In the genomic region with DNA sequence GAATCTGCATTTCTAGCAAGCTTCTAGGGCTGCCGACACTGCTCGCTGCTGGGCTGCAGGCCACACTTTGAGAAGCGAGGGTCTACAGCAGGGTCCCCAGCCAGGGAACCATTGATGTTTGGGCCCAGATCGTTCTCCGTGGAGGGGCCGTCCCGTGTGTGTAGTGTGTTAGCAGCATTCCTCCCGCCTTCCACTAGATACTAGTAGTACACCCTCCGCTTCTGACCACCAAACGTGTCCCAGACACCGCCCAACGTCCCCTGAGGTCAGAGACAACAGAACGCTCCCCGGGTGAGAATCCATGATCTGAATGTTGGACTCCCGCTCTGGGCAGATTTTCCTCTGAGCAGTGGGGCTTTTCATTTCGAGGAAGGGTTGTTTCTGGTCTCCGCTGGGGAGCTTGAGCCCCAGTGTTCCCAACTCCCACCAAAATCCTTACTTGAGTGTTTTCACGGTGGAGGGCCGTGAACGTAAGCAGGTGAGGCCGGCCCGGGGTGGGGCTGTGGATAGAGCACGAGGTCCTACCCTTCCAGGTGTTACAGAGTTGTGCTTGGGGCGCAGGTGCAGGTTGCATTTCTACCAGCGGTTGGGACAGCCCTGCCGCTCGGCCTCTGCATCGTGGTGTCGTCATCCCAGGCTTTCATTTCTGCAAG, we compare ENCODE assay signal across 28 cellular contexts.
DNase-seq lines count a peak whose midpoint lies in the region; ATAC-seq, FAIRE-seq and TF ChIP-seq lines count a peak whose summit lies in the region.
"Had no signal": no experiment of that assay in that cellular context is flagged by ENCODE, and none has a peak within 500 bp of the region (broad histone marks: within the 10 kb centered on the region; RNA-seq: fewer than 3 reads in every experiment).

No MANE protein-coding gene starts in this region.

- WGBS in esophagus muscularis mucosa = 89% methylated on average over 21 of the region's 29 CpGs
- WGBS in spleen, 5 donors = 79 to 84% (median 83%) methylated on average over 22 to 29 of the region's 29 CpGs

- peak overlapping the region; percentile 62; the same call in 1 of the 2 replicates for H2AFZ ChIP-seq in MM.1S (ENCODE audit: low read length)

- H3K36me3 ChIP-seq in MM.1S (replicated peaks; ENCODE audit: insufficient read depth, low read length) (no peaks in the 10 kb centered on the region), esophagus muscularis mucosa (no peaks in the 10 kb centered on the region), spleen (no peaks in the 10 kb centered on the region)
- H3K36me3 ChIP-seq: gastrocnemius medialis, neutrophil, prostate gland, tibial artery had no signal

- H3K9me3 ChIP-seq in MM.1S (replicated peaks; ENCODE audit: insufficient read depth, low read length) (no peaks in the 10 kb centered on the region), esophagus muscularis mucosa (no peaks in the 10 kb centered on the region), spleen (no peaks in the 10 kb centered on the region)
- H3K9me3 ChIP-seq: BLaER1 treated with 17β-estradiol and CSF1 and Interleukin-3, amounts not matched to agents 10 nM and 100 nM; gastrocnemius medialis; neutrophil; prostate gland; tibial artery had no signal

- in situ Hi-C loops in GM13976 (cut with MboI; ENCODE audit: low sequenced_read_pairs, unreplicated experiment) = no loop called here

- no peak for TF ChIP-seq EP300 in esophagus muscularis mucosa (IDR thresholded peaks at IDR 0.05)

- H3K9ac ChIP-seq in MM.1S (ENCODE audit: low read length) = peak overlapping the region; percentile 39; the same call in 1 of the 2 replicates

- peak; percentile 15 for DNase-seq in GM13976 (ENCODE audit: low spot score)
- DNase-seq in MM.1S = peak; percentile 85
- DNase-seq in esophagus muscularis mucosa (ENCODE audit: extremely low spot score) = peak; percentile 64
- peak; percentile 49 for DNase-seq in spleen
- DNase-seq in H54 (ENCODE audit: insufficient read length, low spot score) = no peak
- no peak for DNase-seq in stimulated activated naive CD4-positive, alpha-beta T cell (lab: John Stamatoyannopoulos, UW)
- DNase-seq: activated CD4-positive, alpha-beta T cell treated with anti-CD3 and anti-CD28 coated beads, Interleukin-2, amount 50 U/mL, for 4 hours; activated gamma-delta T cell treated with Interleukin-2 at 50 U/mL for 16 hours; activated T-cell treated with anti-CD3 and anti-CD28 coated beads for 4 hours; caudate nucleus; dermis blood vessel endothelial cell; DMS53; gastrocnemius medialis; Kasumi-1; left colon; mesendoderm; NCI-H510A treated with DMSO at 0.1 percent for 48 hours; SHP77 treated with DMSO at 0.1 percent for 48 hours; T1000 had no signal

- TF ChIP-seq POLR2A in esophagus muscularis mucosa (IDR thresholded peaks at IDR 0.05; ENCODE audit: low read depth) (no peak), spleen (IDR thresholded peaks at IDR 0.05) (no peak), H54 (IDR thresholded peaks at IDR 0.05; ENCODE audit: low read depth, low read length) (no peak)

- FAIRE-seq in H54 (lab: Jason Lieb, UNC) = no peak
- FAIRE-seq: astrocyte, G401.6, GM19239 had no signal

- no peaks in the 10 kb centered on the region for H4K20me1 ChIP-seq in MM.1S (ENCODE audit: insufficient read depth, low read length)

- no peak for ATAC-seq in GM21515 (IDR thresholded peaks at IDR 0.05; ENCODE audit: unreplicated experiment)
- ATAC-seq: gastrocnemius medialis, left colon, WTC11 had no signal

- H3K4me3 ChIP-seq in MM.1S (ENCODE audit: low read length) = peak overlapping the region; percentile 19; the same call in 1 of the 2 replicates
- no peak overlapping the region for H3K4me3 ChIP-seq in esophagus muscularis mucosa
- H3K4me3 ChIP-seq in spleen = no peak overlapping the region
- H3K4me3 ChIP-seq: BLaER1 treated with 17β-estradiol and CSF1 and Interleukin-3, amounts not matched to agents 10 nM and 100 nM; gastrocnemius medialis; prostate gland; tibial artery had no signal

- peaks cover 10% of the 10 kb centered on the region for H3K4me1 ChIP-seq in MM.1S (ENCODE audit: low read length)
- H3K4me1 ChIP-seq in esophagus muscularis mucosa = no peaks in the 10 kb centered on the region
- H3K4me1 ChIP-seq in spleen = no peaks in the 10 kb centered on the region
- H3K4me1 ChIP-seq: gastrocnemius medialis, prostate gland, tibial artery had no signal

- intact Hi-C loops in esophagus muscularis mucosa (cut with DNase I) = no loop called here
- intact Hi-C loops in spleen (cut with DNase I; ENCODE audit: low total_unique reads) = no loop called here

- no peak for TF ChIP-seq CTCF in GM13976 (IDR thresholded peaks at IDR 0.05; ENCODE audit: borderline replicate concordance, control extremely low read depth, extremely low read depth, insufficient read depth, missing control alignments)
- no peak for TF ChIP-seq CTCF in MM.1S (IDR thresholded peaks at IDR 0.05; ENCODE audit: low read length)
- no peak for TF ChIP-seq CTCF in esophagus muscularis mucosa (IDR thresholded peaks at IDR 0.05)
- no peak for TF ChIP-seq CTCF in spleen (IDR thresholded peaks at IDR 0.05 in 8 of 11, conservative IDR thresholded peaks at IDR 0.05 in 3 of 11)

- no peaks in the 10 kb centered on the region for H3K79me2 ChIP-seq in MM.1S (ENCODE audit: low read length)

- H3K27me3 ChIP-seq in MM.1S (replicated peaks; ENCODE audit: insufficient read depth, low read length) (no peaks in the 10 kb centered on the region), esophagus muscularis mucosa (peaks cover 0 to 6% (median 0%) of the 10 kb centered on the region in 4 donors), spleen (replicated peaks in 1 of 7) (peaks cover 0 to 11% (median 0%) of the 10 kb centered on the region in 7 donors)
- H3K27me3 ChIP-seq: BLaER1 treated with 17β-estradiol and CSF1 and Interleukin-3, amounts not matched to agents 10 nM and 100 nM; gastrocnemius medialis; tibial artery had no signal

- no peaks in the 10 kb centered on the region for H3K9me2 ChIP-seq in MM.1S (replicated peaks; ENCODE audit: insufficient read depth, low read length)

- H3K4me2 ChIP-seq in MM.1S (ENCODE audit: low read depth, low read length) = peak overlapping the region; percentile 38

- H3K27ac ChIP-seq in MM.1S (ENCODE audit: low read length) = peak overlapping the region; percentile 74; the same call in 1 of the 2 replicates
- H3K27ac ChIP-seq in esophagus muscularis mucosa (replicated peaks in 1 of 4) = no peak overlapping the region
- H3K27ac ChIP-seq in spleen = no peak overlapping the region
- H3K27ac ChIP-seq: gastrocnemius medialis, neutrophil, prostate gland, tibial artery had no signal

- peaks cover 5% of the 10 kb centered on the region for H3F3A ChIP-seq in MM.1S (ENCODE audit: insufficient read depth, low read length)

Comparison
In these comparisons a context has a peak if more than half of its experiments do, and no peak if none do; other contexts are left out.
1. DNase-seq: peak in GM13976 (single experiment), MM.1S (single experiment), esophagus muscularis mucosa (single experiment) and spleen (single experiment); none in H54 (single experiment) and stimulated activated naive CD4-positive, alpha-beta T cell (0 of 6).